8 cellular contexts compared by ENCODE assay signal in genomic region chr6:43758617-43759050, GRCh38. TPM values are rescaled to one million over a fixed set of nuclear protein-coding genes. Genes with fewer than 3 reads are reported as not detected.
DNase-seq lines count a peak whose midpoint lies in the region; TF ChIP-seq lines count a peak whose summit lies in the region.

No MANE protein-coding gene starts in this region.

- no peaks in the 10 kb centered on the region for H3K9me3 ChIP-seq in mucosa of stomach (ENCODE audit: control insufficient read depth, low read length)

- H3K9ac ChIP-seq in mucosa of stomach (ENCODE audit: low read length), result peak overlapping the region; percentile 3

- H3K27me3 Mint-ChIP-seq in MCF 10A (ENCODE audit: insufficient read depth, unreplicated experiment), result peaks cover 14% of the 10 kb centered on the region

- H3K4me1 ChIP-seq in mucosa of stomach (ENCODE audit: control insufficient read depth, insufficient read depth, low read length), result peaks cover 17% of the 10 kb centered on the region

- CTCF ChIA-PET in MCF 10A (lab: Yijun Ruan, JAX), result interaction anchor here (0.6 to 3.8 kb wide), 5 partner anchors 11 to 1139 kb away, joined by 3 to 15 read pairs (median 5); partner anchors contain the start of gene VEGFA

- H3K27ac Mint-ChIP-seq in MCF 10A (ENCODE audit: low read depth, unreplicated experiment), result peak overlapping the region; percentile 17

- peak; percentile 54 for TF ChIP-seq CTCF in LNCaP clone FGC (IDR thresholded peaks at IDR 0.05; ENCODE audit: control insufficient read depth, extremely low read depth, insufficient read depth)
- peak; percentile 57 for TF ChIP-seq CTCF in MCF 10A (IDR thresholded peaks at IDR 0.05; ENCODE audit: unreplicated experiment)

- no peak overlapping the region for H3K4me3 ChIP-seq in LNCaP clone FGC (ENCODE audit: low read depth, low read length)
- no peak overlapping the region for H3K4me3 ChIP-seq in mucosa of stomach (ENCODE audit: low read length)

- in situ Hi-C loops in KBM-7 (cut with MboI; ENCODE audit: low pct_unique_long_range_greater_than_20kb, low sequenced_read_pairs), result no loop called here

- peaks cover 11% of the 10 kb centered on the region for H3K4me1 Mint-ChIP-seq in MCF 10A (ENCODE audit: insufficient read depth, unreplicated experiment)

- H3K36me3 ChIP-seq in mucosa of stomach (ENCODE audit: control insufficient read depth, insufficient read depth, low read length), result no peaks in the 10 kb centered on the region

- POLR2A ChIA-PET in MCF 10A (lab: Yijun Ruan, JAX), result interaction anchor here (0.6 to 1.2 kb wide), 5 partner anchors 13 to 320 kb away, joined by 3 to 6 read pairs (median 3); no protein-coding TSS in a partner anchor

- no peaks in the 10 kb centered on the region for H3K9me3 Mint-ChIP-seq in MCF 10A (ENCODE audit: unreplicated experiment)

- H3K36me3 Mint-ChIP-seq in MCF 10A (ENCODE audit: insufficient read depth, unreplicated experiment), result peaks cover 5% of the 10 kb centered on the region

- no peaks in the 10 kb centered on the region for H3K27me3 ChIP-seq in mucosa of stomach (ENCODE audit: control insufficient read depth, insufficient read depth, low read length)

- DNase-seq in COLO668 (lab: John Stamatoyannopoulos, UW; ENCODE audit: unreplicated experiment), result peak; percentile 22
- DNase-seq in LNCaP clone FGC (ENCODE audit: low read depth), result no peak
- DNase-seq in MCF 10A (ENCODE audit: unreplicated experiment), result no peak
- no peak for DNase-seq in KBM-7
- DNase-seq in putamen (ENCODE audit: low spot score), result no peak
- DNase-seq in stimulated activated naive CD4-positive, alpha-beta T cell treated with Interleukin-2 at 50 U/mL for 16 hours (lab: John Stamatoyannopoulos, UW), result no peak
- DNase-seq in MV-4-11 (lab: John Stamatoyannopoulos, UW), result no peak

- H3K4me3 Mint-ChIP-seq in MCF 10A (ENCODE audit: unreplicated experiment), result no peak overlapping the region

- no TSS peak for BruUV-seq in MCF 10A (replicated peaks; lab: Mats Ljungman, UMichigan)

- intact Hi-C loops in MCF 10A (cut with micrococcal nuclease), result loop anchor here (1.0 kb wide), 2 partner anchors 34 to 91 kb away; no protein-coding TSS in a partner anchor

RNA-seq across cellular contexts. Expression of gene VEGFA, which starts 11.4 kb away (rescaled TPM):
- 265 and 366 TPM in 2 replicates for total RNA-seq in MCF 10A (2022)
